In genomic region chr5:95915999-95916686, GRCh38 we compare ENCODE assay signal across 10 cellular contexts. TPM values are rescaled to one million over a fixed set of nuclear protein-coding genes. Genes with fewer than 3 reads are reported as not detected.
DNase-seq lines count a peak whose midpoint lies in the region; ATAC-seq and TF ChIP-seq lines count a peak whose summit lies in the region.
"Had no signal": no experiment of that assay in that cellular context is flagged by ENCODE, and none has a peak within 500 bp of the region (broad histone marks: within the 10 kb centered on the region; RNA-seq: fewer than 3 reads in every experiment).

No MANE protein-coding gene starts in this region.

- H3K4me1 ChIP-seq in stomach: peaks cover 23 to 74% (median 42%) of the 10 kb centered on the region in 4 donors

- H3K36me3 ChIP-seq in stomach: peaks cover 0 to 64% (median 36%) of the 10 kb centered on the region in 4 donors
- H3K36me3 ChIP-seq: cardiac muscle cell had no signal

- H3K27me3 ChIP-seq in stomach: no peaks in the 10 kb centered on the region
- H3K27me3 ChIP-seq: cardiac muscle cell had no signal

- no peaks in the 10 kb centered on the region for H3K27me3 Mint-ChIP-seq in activated naive CD4-positive, alpha-beta T cell treated with anti-CD3 and anti-CD28 coated beads, Interleukin-2, amount 10 ng/mL, durations not matched to agents 7 days and 5 days
- H3K27me3 Mint-ChIP-seq: B cell had no signal

- no peaks in the 10 kb centered on the region for H3K9me3 Mint-ChIP-seq in activated naive CD4-positive, alpha-beta T cell treated with anti-CD3 and anti-CD28 coated beads, Interleukin-2, amount 10 ng/mL, durations not matched to agents 7 days and 5 days

- TF ChIP-seq CTCF in stomach (IDR thresholded peaks at IDR 0.05) (no peak), RWPE1 (conservative IDR thresholded peaks at IDR 0.05; ENCODE audit: low read depth) (no peak)

- H3K27ac Mint-ChIP-seq in activated naive CD4-positive, alpha-beta T cell treated with anti-CD3 and anti-CD28 coated beads, Interleukin-2, amount 10 ng/mL, durations not matched to agents 7 days and 5 days: peak overlapping the region; percentile 5
- H3K27ac Mint-ChIP-seq: B cell had no signal

- no peak overlapping the region for H3K4me3 ChIP-seq in stomach
- H3K4me3 ChIP-seq: cardiac muscle cell had no signal

- POLR2A ChIA-PET in RWPE1 (lab: Yijun Ruan, JAX; ENCODE audit: low non-redundant PET): interaction anchor here (0.6 kb wide), 1 partner anchor 1977 kb away, joined by 4 read pairs; no protein-coding TSS in a partner anchor

- no peak for DNase-seq in activated naive CD4-positive, alpha-beta T cell treated with anti-CD3 and anti-CD28 coated beads, Interleukin-2, amount 10 ng/mL, durations not matched to agents 7 days and 5 days
- DNase-seq in activated naive CD4-positive, alpha-beta T cell (lab: John Stamatoyannopoulos, UW): no peak
- DNase-seq in SKM-1 (lab: John Stamatoyannopoulos, UW; ENCODE audit: unreplicated experiment) (peak; percentile 64), stomach (no peak), RWPE1 (ENCODE audit: low spot score) (no peak)
- no peak for DNase-seq in stimulated activated naive CD4-positive, alpha-beta T cell (lab: John Stamatoyannopoulos, UW)
- no peak for DNase-seq in central memory CD4-positive, alpha-beta T cell

- H3K4me1 Mint-ChIP-seq in activated naive CD4-positive, alpha-beta T cell treated with anti-CD3 and anti-CD28 coated beads, Interleukin-2, amount 10 ng/mL, durations not matched to agents 7 days and 5 days: peaks cover 11% of the 10 kb centered on the region

- H3K9me3 ChIP-seq in stomach: no peaks in the 10 kb centered on the region

- no peak overlapping the region for H3K4me3 Mint-ChIP-seq in activated naive CD4-positive, alpha-beta T cell treated with anti-CD3 and anti-CD28 coated beads, Interleukin-2, amount 10 ng/mL, durations not matched to agents 7 days and 5 days
- H3K4me3 Mint-ChIP-seq: B cell had no signal

- CTCF ChIA-PET in activated naive CD4-positive, alpha-beta T cell treated with anti-CD3 and anti-CD28 coated beads, Interleukin-2, amount 10 ng/mL, durations not matched to agents 7 days and 5 days (lab: Charles Lee): interaction anchor here (0.7 to 1.1 kb wide), 2 partner anchors 13 to 420 kb away, joined by 3 read pairs; no protein-coding TSS in a partner anchor
- CTCF ChIA-PET in RWPE1 (lab: Yijun Ruan, JAX): interaction anchor here (0.5 to 0.7 kb wide), 3 partner anchors 272 to 454 kb away, joined by 3 to 8 read pairs (median 3); no protein-coding TSS in a partner anchor

- TF ChIP-seq EP300 in stomach (IDR thresholded peaks at IDR 0.05): no peak

- peak overlapping the region in 4 of 5 donors; percentile 12 to 47 (median 38) for H3K27ac ChIP-seq in stomach
- H3K27ac ChIP-seq in RWPE1: no peak overlapping the region
- H3K27ac ChIP-seq: cardiac muscle cell had no signal

- TF ChIP-seq POLR2A in stomach (IDR thresholded peaks at IDR 0.05): no peak

- WGBS in stomach, 5 donors: 49 to 69% (median 57%) methylated on average over 3 of the region's 3 CpGs

- H3K36me3 Mint-ChIP-seq in activated naive CD4-positive, alpha-beta T cell treated with anti-CD3 and anti-CD28 coated beads, Interleukin-2, amount 10 ng/mL, durations not matched to agents 7 days and 5 days: peaks cover 2% of the 10 kb centered on the region

- intact Hi-C loops in stomach (cut with DNase I; ENCODE audit: low total_unique reads): no loop called here

- ATAC-seq in HG02798 (IDR thresholded peaks at IDR 0.05; ENCODE audit: poor library complexity, unreplicated experiment): peak; percentile 74

RNA-seq across cellular contexts. Expression of gene ELL2, which starts 45.5 kb away (rescaled TPM):
- total RNA-seq in stomach: 100 to 1,000 TPM in 4 of 5 donors, 10 to 100 TPM in 1; 26.8 to 279 (median 178) TPM
- polyA plus RNA-seq in stomach: 10 to 100 TPM; 24.7 to 46.7 (median 45.3) TPM
